17 cellular contexts compared by ENCODE assay signal in the genomic region with DNA sequence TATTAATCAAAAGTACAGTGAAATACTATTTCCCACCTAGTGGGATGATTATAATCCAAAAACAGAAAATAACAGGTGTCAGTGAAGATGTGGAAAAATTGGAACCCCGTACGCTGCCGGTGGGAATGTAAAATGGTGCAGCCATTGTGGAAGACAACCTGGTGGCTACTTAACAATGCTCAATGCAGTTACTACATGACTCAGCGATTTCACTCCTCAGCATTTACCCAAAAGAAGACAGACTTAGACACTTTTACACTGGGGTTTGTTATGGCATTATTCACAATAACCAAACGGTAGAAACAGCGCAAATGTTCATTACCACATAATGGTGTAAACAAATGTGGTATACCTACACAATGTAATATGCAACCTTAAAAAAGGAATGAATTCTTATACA.
"Had no signal": no experiment of that assay in that cellular context is flagged by ENCODE, and none has a peak within 500 bp of the region (broad histone marks: within the 10 kb centered on the region; RNA-seq: fewer than 3 reads in every experiment).

No MANE protein-coding gene starts in this region.

- H3K9me3 ChIP-seq: gastroesophageal sphincter, heart left ventricle, mucosa of descending colon had no signal

- H3K27me3 Mint-ChIP-seq: activated CD4-positive, alpha-beta memory T cell treated with anti-CD3 and anti-CD28 coated beads for 36 hours; memory B cell; naive B cell had no signal

- H3K4me1 Mint-ChIP-seq: neural crest cell had no signal

- ATAC-seq: gastroesophageal sphincter, heart left ventricle, left ventricle myocardium superior, mucosa of descending colon had no signal

- H3K27ac Mint-ChIP-seq: activated CD4-positive, alpha-beta memory T cell treated with anti-CD3 and anti-CD28 coated beads for 36 hours; memory B cell; T-helper 1 cell treated with Interleukin-12 subunit alpha and Interleukin-12 subunit beta and Interleukin-4 antibody, amounts not matched to agents 30 μg/mL and 1 μg/mL, for 36 hours had no signal

- H3K27ac ChIP-seq: brain microvascular endothelial cell, coronary artery, gastroesophageal sphincter, heart left ventricle had no signal

- DNase-seq: activated CD4-positive, alpha-beta memory T cell treated with anti-CD3 and anti-CD28 coated beads for 36 hours; activated gamma-delta T cell treated with Interleukin-2 at 50 U/mL for 16 hours; anterior cingulate cortex; brain microvascular endothelial cell; central memory CD4-positive, alpha-beta T cell; heart left ventricle; left ventricle myocardium superior; mucosa of descending colon; naive B cell; retina; stimulated activated naive CD4-positive, alpha-beta T cell had no signal

- H3K4me3 Mint-ChIP-seq: activated CD4-positive, alpha-beta memory T cell treated with anti-CD3 and anti-CD28 coated beads for 36 hours; memory B cell; naive B cell; neural crest cell; T-helper 1 cell treated with Interleukin-12 subunit alpha and Interleukin-12 subunit beta and Interleukin-4 antibody, amounts not matched to agents 30 μg/mL and 1 μg/mL, for 36 hours had no signal

- H3K27me3 ChIP-seq: brain microvascular endothelial cell, gastroesophageal sphincter, heart left ventricle had no signal

- FAIRE-seq: endometrium had no signal

- H3K4me1 ChIP-seq: gastroesophageal sphincter, heart left ventricle had no signal

- H3K4me3 ChIP-seq: coronary artery, gastroesophageal sphincter, heart left ventricle, mucosa of descending colon had no signal

- H3K9me3 Mint-ChIP-seq: activated CD4-positive, alpha-beta memory T cell treated with anti-CD3 and anti-CD28 coated beads for 36 hours; memory B cell; naive B cell; neural crest cell had no signal
